ENCODE assay signal across 29 cellular contexts in genomic region chr9:110559869-110560268, GRCh38. TPM values are rescaled to one million over a fixed set of nuclear protein-coding genes. Genes with fewer than 3 reads are reported as not detected.
"Had no signal": no experiment of that assay in that cellular context is flagged by ENCODE, and none has a peak within 500 bp of the region (broad histone marks: within the 10 kb centered on the region; RNA-seq: fewer than 3 reads in every experiment).

No MANE protein-coding gene starts in this region.

- H3K36me3 ChIP-seq: adrenal gland, ascending aorta, Peyer's patch had no signal

- H3K4me1 ChIP-seq: Peyer's patch had no signal

- FAIRE-seq: TTC549 had no signal

- H3K27ac ChIP-seq: adrenal gland, ascending aorta, body of pancreas, Peyer's patch, VCaP had no signal

- H3K9me3 ChIP-seq: adrenal gland, ascending aorta, MG63, Peyer's patch had no signal

- H3K27me3 ChIP-seq: adrenal gland, ascending aorta, MG63, Peyer's patch had no signal

- DNase-seq: activated CD4-positive, alpha-beta memory T cell treated with anti-CD3 and anti-CD28 coated beads, Interleukin-2, amount 10 ng/mL, durations not matched to agents 7 days and 5 days; activated CD4-positive, alpha-beta T cell treated with anti-CD3 and anti-CD28 coated beads, Interleukin-2, amount 10 ng/mL, durations not matched to agents 7 days and 5 days; activated CD4-positive, CD25-positive, alpha-beta regulatory T cell; activated gamma-delta T cell treated with Interleukin-2 at 50 U/mL for 16 hours; activated naive CD4-positive, alpha-beta T cell treated with anti-CD3 and anti-CD28 coated beads, Interleukin-2, amount 10 ng/mL, durations not matched to agents 7 days and 5 days; activated naive CD8-positive, alpha-beta T cell treated with anti-CD3 and anti-CD28 coated beads for 36 hours; activated T-cell treated with anti-CD3 and anti-CD28 coated beads, Interleukin-2, amount 50 U/mL, for 72 hours; adrenal gland; body of pancreas; MG63; MV-4-11; NCI-H1092 treated with DMSO at 0.1 percent for 48 hours; NCI-H1417 treated with DMSO at 0.1 percent for 48 hours; NCI-H1694; NCI-H2029; NCI-H345; NCI-H510A; NCI-H526 treated with DMSO at 0.1 percent for 48 hours; NCI-H82; Peyer's patch; SIG-M5; T-cell; T-helper 2 cell; T1000 had no signal

- H3K4me3 ChIP-seq: adrenal gland, ascending aorta, body of pancreas, MG63, Peyer's patch had no signal

- ATAC-seq: activated T-cell treated with anti-CD3 and anti-CD28 coated beads, Interleukin-2, amount 50 U/mL, for 72 hours; body of pancreas; T-cell had no signal

RNA-seq across cellular contexts. Expression of gene SVEP1, which starts 19.7 kb away (rescaled TPM):
- total RNA-seq: activated CD4-positive, alpha-beta memory T cell treated with anti-CD3 and anti-CD28 coated beads, Interleukin-2, amount 10 ng/mL, durations not matched to agents 7 days and 5 days; activated CD4-positive, alpha-beta T cell treated with anti-CD3 and anti-CD28 coated beads, Interleukin-2, amount 10 ng/mL, durations not matched to agents 7 days and 5 days; activated CD8-positive, alpha-beta memory T cell treated with anti-CD3 and anti-CD28 coated beads for 36 hours; activated naive CD8-positive, alpha-beta T cell treated with anti-CD3 and anti-CD28 coated beads for 36 hours; activated T-cell treated with anti-CD3 and anti-CD28 coated beads, Interleukin-2, amount 50 U/mL, for 72 hours; activated T-helper 2 cell treated with anti-CD3 and anti-CD28 coated beads, Interferon-gamma antibody, Interleukin-2, Interleukin-4, amounts not matched to agents 10 μg/mL and 5 μg/mL and 100 μg/mL, durations not matched to agents 14 hours and 24 hours and 36 hours had no signal
